In the genomic region with DNA sequence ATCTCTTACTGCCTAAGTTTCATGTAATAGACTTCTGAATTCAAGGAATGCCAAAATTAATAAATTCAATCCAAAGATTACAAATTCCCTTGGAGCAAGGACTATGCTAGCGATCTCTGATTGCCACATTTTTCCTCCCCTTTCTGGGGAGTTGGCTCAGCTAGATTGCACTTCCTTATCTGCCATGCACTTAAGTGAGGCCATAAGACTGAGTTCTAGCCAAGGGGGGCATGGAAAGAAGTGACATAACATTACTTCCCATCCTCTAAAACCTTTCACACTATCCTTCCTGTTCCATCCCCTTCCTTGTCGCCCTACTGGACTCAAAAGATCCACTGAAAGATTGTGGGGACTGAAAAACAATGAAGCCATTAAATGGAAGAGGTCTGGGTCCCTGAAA, we compare ENCODE assay signal across 23 cellular contexts. TPM values are rescaled to one million over a fixed set of nuclear protein-coding genes. Genes with fewer than 3 reads are reported as not detected.
DNase-seq lines count a peak whose midpoint lies in the region; FAIRE-seq and TF ChIP-seq lines count a peak whose summit lies in the region.
"Had no signal": no experiment of that assay in that cellular context is flagged by ENCODE, and none has a peak within 500 bp of the region (broad histone marks: within the 10 kb centered on the region; RNA-seq: fewer than 3 reads in every experiment).

No MANE protein-coding gene starts in this region.

- no peaks in the 10 kb centered on the region for H3K9me3 Mint-ChIP-seq in type B pancreatic cell
- H3K9me3 Mint-ChIP-seq: HFFc6; naive thymus-derived CD4-positive, alpha-beta T cell; T-helper 1 cell treated with Interleukin-12 subunit alpha and Interleukin-12 subunit beta and Interleukin-4 antibody, amounts not matched to agents 30 μg/mL and 1 μg/mL, for 36 hours had no signal

- H3K4me3 Mint-ChIP-seq in type B pancreatic cell: no peak overlapping the region
- H3K4me3 Mint-ChIP-seq: brain; HFFc6; naive thymus-derived CD4-positive, alpha-beta T cell; T-helper 1 cell treated with Interleukin-12 subunit alpha and Interleukin-12 subunit beta and Interleukin-4 antibody, amounts not matched to agents 30 μg/mL and 1 μg/mL, for 36 hours had no signal

- H3K36me3 Mint-ChIP-seq in type B pancreatic cell: no peaks in the 10 kb centered on the region
- H3K36me3 Mint-ChIP-seq: brain; naive thymus-derived CD4-positive, alpha-beta T cell had no signal

- H3K27ac Mint-ChIP-seq in type B pancreatic cell: peak overlapping the region; percentile 39
- H3K27ac Mint-ChIP-seq: brain; HFFc6; naive thymus-derived CD4-positive, alpha-beta T cell; T-helper 1 cell treated with Interleukin-12 subunit alpha and Interleukin-12 subunit beta and Interleukin-4 antibody, amounts not matched to agents 30 μg/mL and 1 μg/mL, for 36 hours had no signal

- peaks cover 5% of the 10 kb centered on the region for H3K4me1 Mint-ChIP-seq in type B pancreatic cell (ENCODE audit: unreplicated experiment)
- H3K4me1 Mint-ChIP-seq: brain; naive thymus-derived CD4-positive, alpha-beta T cell had no signal

- FAIRE-seq in colon (lab: Jason Lieb, UNC): peak; percentile 33

- no peaks in the 10 kb centered on the region for H3K27me3 Mint-ChIP-seq in type B pancreatic cell
- H3K27me3 Mint-ChIP-seq: naive thymus-derived CD4-positive, alpha-beta T cell had no signal

- TF ChIP-seq CTCF in type B pancreatic cell (conservative IDR thresholded peaks at IDR 0.05): no peak

- DNase-seq in NOMO-1 (lab: John Stamatoyannopoulos, UW; ENCODE audit: unreplicated experiment in 2 of 2): peak; percentile 12 to 22
- DNase-seq in NOMO-1 treated with dmso at 0.1 percent for 144 hours (lab: John Stamatoyannopoulos, UW; ENCODE audit: unreplicated experiment): no peak
- DNase-seq in OCI-M1 (lab: John Stamatoyannopoulos, UW): peak; percentile 73
- DNase-seq in type B pancreatic cell (ENCODE audit: extremely low spot score, unreplicated experiment): no peak
- DNase-seq in hippocampal formation (lab: John Stamatoyannopoulos, UW): no peak
- DNase-seq in SW 1271 (lab: John Stamatoyannopoulos, UW): no peak
- no peak for DNase-seq in stimulated activated CD4-positive, alpha-beta T cell treated with anti-CD3 and anti-CD28 coated beads, Interleukin-4, amount 100 ng/mL, for 24 hours
- DNase-seq: activated effector memory CD4-positive, alpha-beta T cell treated with Interleukin-2 at 50 U/mL for 16 hours; DMS79; effector memory CD4-positive, alpha-beta T cell; esophagus squamous epithelium; HFFc6; mesenchymal stem cell; naive thymus-derived CD4-positive, alpha-beta T cell; NCI-H1417 treated with DMSO at 0.1 percent for 48 hours; NCI-H510A treated with DMSO at 0.1 percent for 48 hours; SHP77; stimulated activated CD4-positive, alpha-beta T cell treated with anti-CD3 and anti-CD28 coated beads, Interleukin-2, amount 100 ng/mL, for 48 hours; stimulated activated naive CD4-positive, alpha-beta T cell; testis had no signal

RNA-seq across cellular contexts. Expression of a gene that starts 53.8 kb away (rescaled TPM):
- total RNA-seq in type B pancreatic cell (ENCODE audit: low replicate concordance): 1.3 and 2.2 TPM in 2 replicates
- total RNA-seq: HFFc6 had no signal

Comparison
In these comparisons a context has a peak if more than half of its experiments do, and no peak if none do; other contexts are left out.
1. DNase-seq: peak in NOMO-1 (2 of 2) and OCI-M1 (single experiment); none in NOMO-1 treated with dmso at 0.1 percent for 144 hours (single experiment), type B pancreatic cell (single experiment), hippocampal formation (0 of 2), SW 1271 (0 of 2) and stimulated activated CD4-positive, alpha-beta T cell treated with anti-CD3 and anti-CD28 coated beads, Interleukin-4, amount 100 ng/mL, for 24 hours (single experiment).